13 cellular contexts compared by ENCODE assay signal in genomic region chr15:84947947-84948830, GRCh38. TPM values are rescaled to one million over a fixed set of nuclear protein-coding genes. Genes with fewer than 3 reads are reported as not detected.
DNase-seq lines count a peak whose midpoint lies in the region; ATAC-seq and TF ChIP-seq lines count a peak whose summit lies in the region.
"Had no signal": no experiment of that assay in that cellular context is flagged by ENCODE, and none has a peak within 500 bp of the region (broad histone marks: within the 10 kb centered on the region; RNA-seq: fewer than 3 reads in every experiment).

No MANE protein-coding gene starts in this region.

- TF ChIP-seq CTCF in AG10803 (conservative IDR thresholded peaks at IDR 0.05; ENCODE audit: low read length): no peak

- H3K4me3 ChIP-seq in AG10803 (ENCODE audit: low read length) (no peak overlapping the region), neuronal stem cell (ENCODE audit: low read length in 2 of 2) (no peak overlapping the region)

- no peak overlapping the region for H2AK5ac ChIP-seq in neuronal stem cell (ENCODE audit: low read depth, low read length)

- H3K79me1 ChIP-seq in neuronal stem cell (ENCODE audit: low read depth, low read length): no peaks in the 10 kb centered on the region

- no peak overlapping the region for H4K91ac ChIP-seq in neuronal stem cell (ENCODE audit: low read depth, low read length, poor library complexity)

- no peak for ATAC-seq in GM18498 (IDR thresholded peaks at IDR 0.05; ENCODE audit: unreplicated experiment)

- H2BK15ac ChIP-seq in neuronal stem cell (ENCODE audit: low read length): no peak overlapping the region

- no peak overlapping the region for H3K27ac ChIP-seq in neuronal stem cell (replicated peaks; ENCODE audit: low read length)

- H3K23ac ChIP-seq in neuronal stem cell (ENCODE audit: low read depth, low read length, poor library complexity): no peak overlapping the region

- no peak overlapping the region for H3K9ac ChIP-seq in neuronal stem cell (ENCODE audit: low read depth, low read length, poor library complexity)

- no peaks in the 10 kb centered on the region for H3K36me3 ChIP-seq in neuronal stem cell (replicated peaks in 1 of 2; ENCODE audit: control insufficient read depth in 2 of 2, insufficient read depth in 2 of 2, low read length in 2 of 2)

- DNase-seq in AG10803 (ENCODE audit: low read depth): peak; percentile 93
- peak; percentile 89 for DNase-seq in RPMI7951 (ENCODE audit: low read depth)
- peak; percentile 82 for DNase-seq in fibroblast of gingiva (ENCODE audit: low read depth)
- DNase-seq in pons (ENCODE audit: low spot score): peak; percentile 51
- DNase-seq in activated T-cell treated with anti-CD3 and anti-CD28 coated beads, Interleukin-2, amount 50 U/mL, for 48 hours: no peak
- no peak for DNase-seq in NCI-H146 (lab: John Stamatoyannopoulos, UW)
- DNase-seq in neuronal stem cell (ENCODE audit: low spot score): no peak
- DNase-seq: CD4-positive, alpha-beta memory T cell; GOT3; left colon; NCI-H2107; small intestine had no signal

- H3K9me3 ChIP-seq in neuronal stem cell (replicated peaks in 1 of 2; ENCODE audit: control insufficient read depth in 2 of 2, insufficient read depth in 1 of 2, low read depth in 1 of 2, low read length in 2 of 2): peaks cover 0 to 2% of the 10 kb centered on the region in 2 donors

- no peak overlapping the region for H2BK5ac ChIP-seq in neuronal stem cell (ENCODE audit: low read length)

- no peak overlapping the region for H2BK12ac ChIP-seq in neuronal stem cell (ENCODE audit: low read length)

- no peak overlapping the region for H2AFZ ChIP-seq in neuronal stem cell (ENCODE audit: low read length)

- H3K14ac ChIP-seq in neuronal stem cell (ENCODE audit: low read length): no peak overlapping the region

- WGBS in neuronal stem cell (ENCODE audit: extremely low coverage in 2 of 2, insufficient read length in 2 of 2, insufficient replicate concordance in 1 of 2), 2 donors: no CpG with 5 or more reads among the region's 4 CpGs

- peaks cover 0 to 4% of the 10 kb centered on the region in 2 donors for H3K4me1 ChIP-seq in neuronal stem cell (ENCODE audit: control insufficient read depth in 2 of 2, insufficient read depth in 1 of 2, low read depth in 1 of 2, low read length in 2 of 2)

- H3K4ac ChIP-seq in neuronal stem cell (ENCODE audit: low read length): no peak overlapping the region

- H3K27me3 ChIP-seq in neuronal stem cell (ENCODE audit: control insufficient read depth in 3 of 3, insufficient read depth in 3 of 3, low read depth in 1 of 3, low read length in 3 of 3): peaks cover 0 to 13% (median 0%) of the 10 kb centered on the region in 3 experiments

- H2BK120ac ChIP-seq in neuronal stem cell (ENCODE audit: low read depth, low read length): no peak overlapping the region

- no peak overlapping the region for H4K8ac ChIP-seq in neuronal stem cell (ENCODE audit: low read depth, low read length)

- H3K4me2 ChIP-seq in neuronal stem cell (ENCODE audit: insufficient read depth, low read length, poor library complexity, severe bottlenecking): no peak overlapping the region

- no peak overlapping the region for H3K18ac ChIP-seq in neuronal stem cell (ENCODE audit: low read length)

RNA-seq across cellular contexts. Expression of gene PDE8A, which starts 33.5 kb away (rescaled TPM):
- 24.9 and 28.7 TPM in 2 replicates for total RNA-seq in RPMI7951 (2014; rRNA removed; shearing (Covaris generic))
- polyA plus RNA-seq in neuronal stem cell (2013, experiment 1 of 2): 2.8 TPM
- 3.8 TPM for polyA plus RNA-seq in neuronal stem cell (2013, experiment 2 of 2)

Comparison
In these comparisons a context has a peak if more than half of its experiments do, and no peak if none do; other contexts are left out.
1. DNase-seq: peak in AG10803 (single experiment), RPMI7951 (single experiment), fibroblast of gingiva (single experiment) and pons (single experiment); none in activated T-cell treated with anti-CD3 and anti-CD28 coated beads, Interleukin-2, amount 50 U/mL, for 48 hours (0 of 2), NCI-H146 (single experiment) and neuronal stem cell (single experiment).